In genomic region chr2:223247136-223247535, GRCh38 we compare ENCODE assay signal across 9 cellular contexts.
A peak's percentile ranks its signal among the peaks of the same experiment; 100 is the strongest.
DNase-seq lines count a peak whose midpoint lies in the region; ATAC-seq and TF ChIP-seq lines count a peak whose summit lies in the region.
"Had no signal": no experiment of that assay in that cellular context is flagged by ENCODE, and none has a peak within 500 bp of the region (broad histone marks: within the 10 kb centered on the region; RNA-seq: fewer than 3 reads in every experiment).

No MANE protein-coding gene starts in this region.

- intact Hi-C loops in Panc1 (cut with micrococcal nuclease; ENCODE audit: unreplicated experiment), result no loop called here
- intact Hi-C loops in transverse colon (cut with DNase I; ENCODE audit: low total_unique reads), result no loop called here

- H3K27ac ChIP-seq in HEK293 (ENCODE audit: extremely low read depth, low read depth, low read length) (no peak overlapping the region), Panc1 (ENCODE audit: low read length) (no peak overlapping the region), foreskin keratinocyte (no peak overlapping the region), transverse colon (no peak overlapping the region)

- no peak for TF ChIP-seq EP300 in transverse colon (IDR thresholded peaks at IDR 0.05; ENCODE audit: low read depth)

- TF ChIP-seq CTCF in HEK293 (tag by site-specific recombination; IDR thresholded peaks at IDR 0.05), result no peak
- TF ChIP-seq CTCF in Panc1 (IDR thresholded peaks at IDR 0.05), result peak; percentile 55; the same call in 1 of the 2 replicates
- peak; percentile 85 for TF ChIP-seq CTCF in foreskin keratinocyte (conservative IDR thresholded peaks at IDR 0.05)
- TF ChIP-seq CTCF in transverse colon (IDR thresholded peaks at IDR 0.05), result peak in 1 of 5 experiments; percentile 21

- CTCF ChIA-PET in HEK293 (lab: Yijun Ruan, JAX), result interaction anchor here (0.6 to 2.7 kb wide), 25 partner anchors 10 to 1094 kb away, joined by 3 to 11 read pairs (median 3); no protein-coding TSS in a partner anchor
- CTCF ChIA-PET in Panc1 (lab: Charles Lee), result interaction anchor here (0.6 kb wide), 1 partner anchor 551 kb away, joined by 3 read pairs; no protein-coding TSS in a partner anchor

- no peaks in the 10 kb centered on the region for H3K9me3 ChIP-seq in HEK293 (ENCODE audit: control insufficient read depth, insufficient read depth, low read depth, low read length)
- no peaks in the 10 kb centered on the region for H3K9me3 ChIP-seq in Panc1 (ENCODE audit: control insufficient read depth, insufficient read depth, low read depth, low read length)
- no peaks in the 10 kb centered on the region for H3K9me3 ChIP-seq in transverse colon

- H3K4me1 ChIP-seq in HEK293 (ENCODE audit: control insufficient read depth, insufficient read depth, low read length) (no peaks in the 10 kb centered on the region), Panc1 (ENCODE audit: control insufficient read depth, insufficient read depth, low read length) (no peaks in the 10 kb centered on the region), foreskin keratinocyte (no peaks in the 10 kb centered on the region), transverse colon (peaks cover 0 to 6% (median under 1%) of the 10 kb centered on the region in 4 donors)

- BruUV-seq in Panc1 (replicated peaks; lab: Mats Ljungman, UMichigan), result no TSS peak

- POLR2A ChIA-PET in HEK293 (lab: Yijun Ruan, JAX) (no interaction called here), Panc1 (lab: Charles Lee) (interaction anchor here (0.7 kb wide), 1 partner anchor 74 kb away, joined by 4 read pairs; no protein-coding TSS in a partner anchor)

- H3K27me3 ChIP-seq in Panc1 (ENCODE audit: control insufficient read depth, insufficient read depth, low read length) (no peaks in the 10 kb centered on the region), foreskin keratinocyte (no peaks in the 10 kb centered on the region), transverse colon (no peaks in the 10 kb centered on the region)

- in situ Hi-C loops in Panc1 (cut with HindIII; ENCODE audit: low pct_unique_long_range_greater_than_20kb, low sequenced_read_pairs) (no loop called here), transverse colon (cut with MboI; ENCODE audit: low pct_ligation_motif_present in 1 of 4, low pct_unique_long_range_greater_than_20kb in 1 of 4, low sequenced_read_pairs in 3 of 4) (no loop called here)

- 93 to 97% methylated on average over 3 of the region's 3 CpGs for WGBS in transverse colon (ENCODE audit: low coverage in 1 of 2), 2 donors

- TF ChIP-seq POLR2A in transverse colon (IDR thresholded peaks at IDR 0.05), result no peak

- DNase-seq in AG20443 (ENCODE audit: low spot score) (peak; percentile 55), Panc1 (ENCODE audit: low read depth, low spot score) (no peak), foreskin keratinocyte (peak in 1 of 2 donors; percentile 39), transverse colon (no peak), dedifferentiated amniotic fluid mesenchymal stem cell (ENCODE audit: extremely low spot score) (no peak)
- DNase-seq: activated B cell treated with CpG ODN at 0.5 μM for 24 hours had no signal

- no peak for ATAC-seq in Panc1
- peak; percentile 50 for ATAC-seq in foreskin keratinocyte
- ATAC-seq in GM21447 (IDR thresholded peaks at IDR 0.05; ENCODE audit: unreplicated experiment), result no peak
- no peak for ATAC-seq in HG03095 (IDR thresholded peaks at IDR 0.05; ENCODE audit: unreplicated experiment)

- no peaks in the 10 kb centered on the region for H3K36me3 ChIP-seq in HEK293 (ENCODE audit: control insufficient read depth in 2 of 2, insufficient read depth in 1 of 2, low read length in 2 of 2)
- H3K36me3 ChIP-seq in Panc1 (ENCODE audit: control insufficient read depth, insufficient read depth, low read length), result no peaks in the 10 kb centered on the region
- H3K36me3 ChIP-seq in transverse colon, result no peaks in the 10 kb centered on the region

- H3K4me3 ChIP-seq in HEK293 (ENCODE audit: low read depth, low read length) (no peak overlapping the region), Panc1 (ENCODE audit: low read depth in 2 of 2, low read length in 2 of 2) (no peak overlapping the region), transverse colon (no peak overlapping the region)

TF ChIP-seq in HEK293, 187 proteins besides CTCF, POLR2A, EP300 and RAD21:
- TF ChIP-seq ZFP37 (tag by site-specific recombination; IDR thresholded peaks at IDR 0.05) (no peak), ZNF654 (tag by site-specific recombination; IDR thresholded peaks at IDR 0.05; ENCODE audit: low read depth) (peak; percentile 42)
